ENCODE assay signal across 2 cellular contexts in the genomic region with DNA sequence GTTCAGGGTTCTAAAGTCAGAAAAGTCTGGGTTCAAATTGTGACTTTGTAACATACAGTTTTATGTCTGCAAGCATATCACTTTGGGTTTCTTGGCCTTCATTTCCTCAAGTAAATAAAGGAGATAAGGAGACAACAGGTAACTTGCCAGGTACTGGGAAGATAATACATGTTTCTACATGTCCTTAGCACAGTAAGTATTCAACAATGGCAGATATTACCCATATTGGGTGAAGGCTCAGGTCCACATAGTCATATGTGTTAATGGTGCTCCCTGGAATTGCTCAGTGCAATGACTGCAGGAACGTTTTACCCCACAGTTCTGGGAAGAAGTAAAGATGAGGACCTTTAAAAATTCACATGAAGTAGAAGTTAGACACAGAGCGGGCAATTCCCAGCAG.
TF ChIP-seq lines count a peak whose summit lies in the region.

No MANE protein-coding gene starts in this region.

TF ChIP-seq in HCT116, 20 proteins besides CTCF, POLR2A, EP300 and RAD21 (continued from another document):
- TF ChIP-seq ZNF274 (IDR thresholded peaks at IDR 0.05; ENCODE audit: low read depth, low read length) (no peak), TCF7L2 (IDR thresholded peaks at IDR 0.05; ENCODE audit: borderline replicate concordance, extremely low read depth, insufficient read depth, insufficient read length) (no peak), CBX3 (IDR thresholded peaks at IDR 0.05; ENCODE audit: low read depth) (no peak), YY1 (IDR thresholded peaks at IDR 0.05; ENCODE audit: extremely low read depth, insufficient replicate concordance, low read depth, low read length) (no peak), FOSL1 (IDR thresholded peaks at IDR 0.05; ENCODE audit: low read depth) (no peak), SIN3A (IDR thresholded peaks at IDR 0.05; ENCODE audit: low read depth) (no peak), SRF (IDR thresholded peaks at IDR 0.05; ENCODE audit: low read depth) (no peak)
- TF ChIP-seq, protein P1, sequence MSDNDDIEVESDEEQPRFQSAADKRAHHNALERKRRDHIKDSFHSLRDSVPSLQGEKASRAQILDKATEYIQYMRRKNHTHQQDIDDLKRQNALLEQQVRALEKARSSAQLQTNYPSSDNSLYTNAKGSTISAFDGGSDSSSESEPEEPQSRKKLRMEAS (IDR thresholded peaks at IDR 0.05), result no peak
- TF ChIP-seq, protein P2, sequence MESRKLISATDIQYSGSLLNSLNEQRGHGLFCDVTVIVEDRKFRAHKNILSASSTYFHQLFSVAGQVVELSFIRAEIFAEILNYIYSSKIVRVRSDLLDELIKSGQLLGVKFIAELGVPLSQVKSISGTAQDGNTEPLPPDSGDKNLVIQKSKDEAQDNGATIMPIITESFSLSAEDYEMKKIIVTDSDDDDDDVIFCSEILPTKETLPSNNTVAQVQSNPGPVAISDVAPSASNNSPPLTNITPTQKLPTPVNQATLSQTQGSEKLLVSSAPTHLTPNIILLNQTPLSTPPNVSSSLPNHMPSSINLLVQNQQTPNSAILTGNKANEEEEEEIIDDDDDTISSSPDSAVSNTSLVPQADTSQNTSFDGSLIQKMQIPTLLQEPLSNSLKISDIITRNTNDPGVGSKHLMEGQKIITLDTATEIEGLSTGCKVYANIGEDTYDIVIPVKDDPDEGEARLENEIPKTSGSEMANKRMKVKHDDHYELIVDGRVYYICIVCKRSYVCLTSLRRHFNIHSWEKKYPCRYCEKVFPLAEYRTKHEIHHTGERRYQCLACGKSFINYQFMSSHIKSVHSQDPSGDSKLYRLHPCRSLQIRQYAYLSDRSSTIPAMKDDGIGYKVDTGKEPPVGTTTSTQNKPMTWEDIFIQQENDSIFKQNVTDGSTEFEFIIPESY (IDR thresholded peaks at IDR 0.05; ENCODE audit: extremely low read depth, insufficient replicate concordance, low read length), result no peak

TF ChIP-seq in WTC11, 78 proteins besides CTCF, POLR2A, EP300 and RAD21 (continued from another document):
- TF ChIP-seq, protein P3, sequence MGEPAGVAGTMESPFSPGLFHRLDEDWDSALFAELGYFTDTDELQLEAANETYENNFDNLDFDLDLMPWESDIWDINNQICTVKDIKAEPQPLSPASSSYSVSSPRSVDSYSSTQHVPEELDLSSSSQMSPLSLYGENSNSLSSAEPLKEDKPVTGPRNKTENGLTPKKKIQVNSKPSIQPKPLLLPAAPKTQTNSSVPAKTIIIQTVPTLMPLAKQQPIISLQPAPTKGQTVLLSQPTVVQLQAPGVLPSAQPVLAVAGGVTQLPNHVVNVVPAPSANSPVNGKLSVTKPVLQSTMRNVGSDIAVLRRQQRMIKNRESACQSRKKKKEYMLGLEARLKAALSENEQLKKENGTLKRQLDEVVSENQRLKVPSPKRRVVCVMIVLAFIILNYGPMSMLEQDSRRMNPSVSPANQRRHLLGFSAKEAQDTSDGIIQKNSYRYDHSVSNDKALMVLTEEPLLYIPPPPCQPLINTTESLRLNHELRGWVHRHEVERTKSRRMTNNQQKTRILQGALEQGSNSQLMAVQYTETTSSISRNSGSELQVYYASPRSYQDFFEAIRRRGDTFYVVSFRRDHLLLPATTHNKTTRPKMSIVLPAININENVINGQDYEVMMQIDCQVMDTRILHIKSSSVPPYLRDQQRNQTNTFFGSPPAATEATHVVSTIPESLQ (CRISPR knock-in tag; IDR thresholded peaks at IDR 0.05), result no peak
- TF ChIP-seq IRF2 (CRISPR knock-in tag; IDR thresholded peaks at IDR 0.05; ENCODE audit: borderline replicate concordance, low read depth), result no peak
- TF ChIP-seq, protein P4, sequence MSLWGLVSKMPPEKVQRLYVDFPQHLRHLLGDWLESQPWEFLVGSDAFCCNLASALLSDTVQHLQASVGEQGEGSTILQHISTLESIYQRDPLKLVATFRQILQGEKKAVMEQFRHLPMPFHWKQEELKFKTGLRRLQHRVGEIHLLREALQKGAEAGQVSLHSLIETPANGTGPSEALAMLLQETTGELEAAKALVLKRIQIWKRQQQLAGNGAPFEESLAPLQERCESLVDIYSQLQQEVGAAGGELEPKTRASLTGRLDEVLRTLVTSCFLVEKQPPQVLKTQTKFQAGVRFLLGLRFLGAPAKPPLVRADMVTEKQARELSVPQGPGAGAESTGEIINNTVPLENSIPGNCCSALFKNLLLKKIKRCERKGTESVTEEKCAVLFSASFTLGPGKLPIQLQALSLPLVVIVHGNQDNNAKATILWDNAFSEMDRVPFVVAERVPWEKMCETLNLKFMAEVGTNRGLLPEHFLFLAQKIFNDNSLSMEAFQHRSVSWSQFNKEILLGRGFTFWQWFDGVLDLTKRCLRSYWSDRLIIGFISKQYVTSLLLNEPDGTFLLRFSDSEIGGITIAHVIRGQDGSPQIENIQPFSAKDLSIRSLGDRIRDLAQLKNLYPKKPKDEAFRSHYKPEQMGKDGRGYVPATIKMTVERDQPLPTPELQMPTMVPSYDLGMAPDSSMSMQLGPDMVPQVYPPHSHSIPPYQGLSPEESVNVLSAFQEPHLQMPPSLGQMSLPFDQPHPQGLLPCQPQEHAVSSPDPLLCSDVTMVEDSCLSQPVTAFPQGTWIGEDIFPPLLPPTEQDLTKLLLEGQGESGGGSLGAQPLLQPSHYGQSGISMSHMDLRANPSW (CRISPR knock-in tag; conservative IDR thresholded peaks at IDR 0.05; ENCODE audit: low read depth), result no peak
- TF ChIP-seq ZNF219 (CRISPR knock-in tag; IDR thresholded peaks at IDR 0.05; ENCODE audit: borderline replicate concordance), result no peak
- TF ChIP-seq NR1H2 (CRISPR knock-in tag; IDR thresholded peaks at IDR 0.05), result no peak
- TF ChIP-seq ZBTB21 (CRISPR knock-in tag; IDR thresholded peaks at IDR 0.05; ENCODE audit: borderline replicate concordance), result no peak
- TF ChIP-seq, protein P5, sequence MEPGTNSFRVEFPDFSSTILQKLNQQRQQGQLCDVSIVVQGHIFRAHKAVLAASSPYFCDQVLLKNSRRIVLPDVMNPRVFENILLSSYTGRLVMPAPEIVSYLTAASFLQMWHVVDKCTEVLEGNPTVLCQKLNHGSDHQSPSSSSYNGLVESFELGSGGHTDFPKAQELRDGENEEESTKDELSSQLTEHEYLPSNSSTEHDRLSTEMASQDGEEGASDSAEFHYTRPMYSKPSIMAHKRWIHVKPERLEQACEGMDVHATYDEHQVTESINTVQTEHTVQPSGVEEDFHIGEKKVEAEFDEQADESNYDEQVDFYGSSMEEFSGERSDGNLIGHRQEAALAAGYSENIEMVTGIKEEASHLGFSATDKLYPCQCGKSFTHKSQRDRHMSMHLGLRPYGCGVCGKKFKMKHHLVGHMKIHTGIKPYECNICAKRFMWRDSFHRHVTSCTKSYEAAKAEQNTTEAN (CRISPR knock-in tag; IDR thresholded peaks at IDR 0.05), result no peak
- TF ChIP-seq FOXK1 (CRISPR knock-in tag; IDR thresholded peaks at IDR 0.05), result no peak
- no peak for TF ChIP-seq ATF1 (CRISPR knock-in tag; IDR thresholded peaks at IDR 0.05)
- TF ChIP-seq, protein P6, sequence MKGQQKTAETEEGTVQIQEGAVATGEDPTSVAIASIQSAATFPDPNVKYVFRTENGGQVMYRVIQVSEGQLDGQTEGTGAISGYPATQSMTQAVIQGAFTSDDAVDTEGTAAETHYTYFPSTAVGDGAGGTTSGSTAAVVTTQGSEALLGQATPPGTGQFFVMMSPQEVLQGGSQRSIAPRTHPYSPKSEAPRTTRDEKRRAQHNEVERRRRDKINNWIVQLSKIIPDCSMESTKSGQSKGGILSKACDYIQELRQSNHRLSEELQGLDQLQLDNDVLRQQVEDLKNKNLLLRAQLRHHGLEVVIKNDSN (CRISPR knock-in tag; IDR thresholded peaks at IDR 0.05), result no peak
- TF ChIP-seq, protein P7, sequence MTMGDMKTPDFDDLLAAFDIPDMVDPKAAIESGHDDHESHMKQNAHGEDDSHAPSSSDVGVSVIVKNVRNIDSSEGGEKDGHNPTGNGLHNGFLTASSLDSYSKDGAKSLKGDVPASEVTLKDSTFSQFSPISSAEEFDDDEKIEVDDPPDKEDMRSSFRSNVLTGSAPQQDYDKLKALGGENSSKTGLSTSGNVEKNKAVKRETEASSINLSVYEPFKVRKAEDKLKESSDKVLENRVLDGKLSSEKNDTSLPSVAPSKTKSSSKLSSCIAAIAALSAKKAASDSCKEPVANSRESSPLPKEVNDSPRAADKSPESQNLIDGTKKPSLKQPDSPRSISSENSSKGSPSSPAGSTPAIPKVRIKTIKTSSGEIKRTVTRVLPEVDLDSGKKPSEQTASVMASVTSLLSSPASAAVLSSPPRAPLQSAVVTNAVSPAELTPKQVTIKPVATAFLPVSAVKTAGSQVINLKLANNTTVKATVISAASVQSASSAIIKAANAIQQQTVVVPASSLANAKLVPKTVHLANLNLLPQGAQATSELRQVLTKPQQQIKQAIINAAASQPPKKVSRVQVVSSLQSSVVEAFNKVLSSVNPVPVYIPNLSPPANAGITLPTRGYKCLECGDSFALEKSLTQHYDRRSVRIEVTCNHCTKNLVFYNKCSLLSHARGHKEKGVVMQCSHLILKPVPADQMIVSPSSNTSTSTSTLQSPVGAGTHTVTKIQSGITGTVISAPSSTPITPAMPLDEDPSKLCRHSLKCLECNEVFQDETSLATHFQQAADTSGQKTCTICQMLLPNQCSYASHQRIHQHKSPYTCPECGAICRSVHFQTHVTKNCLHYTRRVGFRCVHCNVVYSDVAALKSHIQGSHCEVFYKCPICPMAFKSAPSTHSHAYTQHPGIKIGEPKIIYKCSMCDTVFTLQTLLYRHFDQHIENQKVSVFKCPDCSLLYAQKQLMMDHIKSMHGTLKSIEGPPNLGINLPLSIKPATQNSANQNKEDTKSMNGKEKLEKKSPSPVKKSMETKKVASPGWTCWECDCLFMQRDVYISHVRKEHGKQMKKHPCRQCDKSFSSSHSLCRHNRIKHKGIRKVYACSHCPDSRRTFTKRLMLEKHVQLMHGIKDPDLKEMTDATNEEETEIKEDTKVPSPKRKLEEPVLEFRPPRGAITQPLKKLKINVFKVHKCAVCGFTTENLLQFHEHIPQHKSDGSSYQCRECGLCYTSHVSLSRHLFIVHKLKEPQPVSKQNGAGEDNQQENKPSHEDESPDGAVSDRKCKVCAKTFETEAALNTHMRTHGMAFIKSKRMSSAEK (CRISPR knock-in tag; IDR thresholded peaks at IDR 0.05; ENCODE audit: borderline replicate concordance), result no peak
- TF ChIP-seq, protein P8, sequence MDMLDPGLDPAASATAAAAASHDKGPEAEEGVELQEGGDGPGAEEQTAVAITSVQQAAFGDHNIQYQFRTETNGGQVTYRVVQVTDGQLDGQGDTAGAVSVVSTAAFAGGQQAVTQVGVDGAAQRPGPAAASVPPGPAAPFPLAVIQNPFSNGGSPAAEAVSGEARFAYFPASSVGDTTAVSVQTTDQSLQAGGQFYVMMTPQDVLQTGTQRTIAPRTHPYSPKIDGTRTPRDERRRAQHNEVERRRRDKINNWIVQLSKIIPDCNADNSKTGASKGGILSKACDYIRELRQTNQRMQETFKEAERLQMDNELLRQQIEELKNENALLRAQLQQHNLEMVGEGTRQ (CRISPR knock-in tag; IDR thresholded peaks at IDR 0.05), result no peak
TF ChIP-seq in WTC11: peak in this region for 0.
